ENCODE assay signal across 14 cellular contexts in genomic region chr4:143286058-143286457, GRCh38. TPM values are rescaled to one million over a fixed set of nuclear protein-coding genes. Genes with fewer than 3 reads are reported as not detected.
DNase-seq lines count a peak whose midpoint lies in the region; ATAC-seq and TF ChIP-seq lines count a peak whose summit lies in the region.
"Had no signal": no experiment of that assay in that cellular context is flagged by ENCODE, and none has a peak within 500 bp of the region (broad histone marks: within the 10 kb centered on the region; RNA-seq: fewer than 3 reads in every experiment).

No MANE protein-coding gene starts in this region.

- no peak for DNase-seq in brain microvascular endothelial cell
- DNase-seq in left cardiac atrium = no peak
- no peak for DNase-seq in uterus
- DNase-seq in stimulated activated CD4-positive, alpha-beta T cell treated with anti-CD3 and anti-CD28 coated beads, Interleukin-4, amount 100 ng/mL, for 1 hour = no peak
- no peak for DNase-seq in NCI-H2227 (lab: John Stamatoyannopoulos, UW; ENCODE audit: unreplicated experiment)
- no peak for DNase-seq in PC-3
- DNase-seq: activated CD4-positive, alpha-beta T cell treated with anti-CD3 and anti-CD28 coated beads for 1 hour; activated CD8-positive, alpha-beta memory T cell treated with anti-CD3 and anti-CD28 coated beads, Interleukin-2, amount 50 U/mL, for 48 hours; activated naive CD8-positive, alpha-beta T cell treated with anti-CD3 and anti-CD28 coated beads for 36 hours; cerebellar nuclear complex; NCI-H1436; NCI-H510A treated with DMSO at 0.1 percent for 48 hours had no signal

- no peaks in the 10 kb centered on the region for H3K9me2 ChIP-seq in PC-3 (replicated peaks; ENCODE audit: low read length)

- H3K27ac ChIP-seq in brain microvascular endothelial cell = peak overlapping the region; percentile 74
- H3K27ac ChIP-seq in parathyroid adenoma = peak overlapping the region; percentile 47
- H3K27ac ChIP-seq in uterus = peak overlapping the region; percentile 77 to 84
- H3K27ac ChIP-seq in PC-3 (ENCODE audit: low read length) = no peak overlapping the region
- H3K27ac ChIP-seq: C4-2B had no signal

- H4K20me1 ChIP-seq in PC-3 (ENCODE audit: low read length) = no peaks in the 10 kb centered on the region

- H3K4me3 ChIP-seq in brain microvascular endothelial cell (ENCODE audit: low read depth, low read length) (no peak overlapping the region), parathyroid adenoma (ENCODE audit: low read depth, low read length) (no peak overlapping the region), uterus (no peak overlapping the region), PC-3 (ENCODE audit: low read length) (no peak overlapping the region)

- H3K36me3 ChIP-seq in brain microvascular endothelial cell (replicated peaks) (no peaks in the 10 kb centered on the region), parathyroid adenoma (ENCODE audit: control insufficient read depth, insufficient read depth, low read length) (no peaks in the 10 kb centered on the region), uterus (no peaks in the 10 kb centered on the region), PC-3 (ENCODE audit: low read depth, low read length) (no peaks in the 10 kb centered on the region)

- intact Hi-C loops in left cardiac atrium (cut with DNase I) (no loop called here), uterus (cut with DNase I; ENCODE audit: low total_unique reads) (no loop called here), PC-3 (cut with micrococcal nuclease) (no loop called here)

- in situ Hi-C loops in brain microvascular endothelial cell (cut with HindIII; ENCODE audit: low pct_ligation_motif_present, low sequenced_read_pairs) = no loop called here

- H3K9ac ChIP-seq in parathyroid adenoma (no peak overlapping the region), PC-3 (ENCODE audit: low read length) (no peak overlapping the region)

- no peaks in the 10 kb centered on the region for H3F3A ChIP-seq in PC-3 (ENCODE audit: low read length, unreplicated experiment)

- H2AFZ ChIP-seq in parathyroid adenoma = no peak overlapping the region
- H2AFZ ChIP-seq in PC-3 (ENCODE audit: low read length) = no peak overlapping the region

- no TSS peak for BruUV-seq in PC-3 (replicated peaks; lab: Mats Ljungman, UMichigan)

- TF ChIP-seq CTCF in brain microvascular endothelial cell (IDR thresholded peaks at IDR 0.05; ENCODE audit: low read depth, low read length, missing control alignments) = no peak
- no peak for TF ChIP-seq CTCF in parathyroid adenoma (IDR thresholded peaks at IDR 0.05)
- no peak for TF ChIP-seq CTCF in uterus (IDR thresholded peaks at IDR 0.05)
- TF ChIP-seq CTCF in PC-3 (conservative IDR thresholded peaks at IDR 0.05; ENCODE audit: low read depth, low read length) = no peak

- H3K27me3 ChIP-seq in brain microvascular endothelial cell (replicated peaks) (no peaks in the 10 kb centered on the region), parathyroid adenoma (ENCODE audit: control insufficient read depth, insufficient read depth, low read length) (no peaks in the 10 kb centered on the region), uterus (no peaks in the 10 kb centered on the region), PC-3 (ENCODE audit: low read length) (no peaks in the 10 kb centered on the region)

- H3K4me1 ChIP-seq in parathyroid adenoma = no peaks in the 10 kb centered on the region
- no peaks in the 10 kb centered on the region for H3K4me1 ChIP-seq in uterus
- H3K4me1 ChIP-seq in PC-3 (ENCODE audit: insufficient read depth, low read length) = no peaks in the 10 kb centered on the region

- TF ChIP-seq POLR2A in uterus (IDR thresholded peaks at IDR 0.05) = no peak

- H3K9me3 ChIP-seq in parathyroid adenoma (ENCODE audit: control insufficient read depth, low read length) = no peaks in the 10 kb centered on the region
- H3K9me3 ChIP-seq in uterus = no peaks in the 10 kb centered on the region
- H3K9me3 ChIP-seq in PC-3 (ENCODE audit: low read length) = no peaks in the 10 kb centered on the region

- H3K79me2 ChIP-seq in parathyroid adenoma (no peaks in the 10 kb centered on the region), PC-3 (ENCODE audit: low read length) (no peaks in the 10 kb centered on the region)

- CTCF ChIA-PET in PC-3 (lab: Charles Lee) = no interaction called here

- POLR2A ChIA-PET in PC-3 (lab: Charles Lee; ENCODE audit: unreplicated experiment) = no interaction called here

- ATAC-seq in left cardiac atrium (peak; percentile 28 to 72), PC-3 (no peak)

- H3K4me2 ChIP-seq in parathyroid adenoma (ENCODE audit: low read length) (no peak overlapping the region), PC-3 (ENCODE audit: low read length) (no peak overlapping the region)

RNA-seq across cellular contexts. Expression of gene GAB1, which starts 50.6 kb away (rescaled TPM):
- total RNA-seq in left cardiac atrium = 10 to 100 TPM; 35.4 to 55.7 TPM
- total RNA-seq in uterus = 10 to 100 TPM; 50.4 to 65.3 (median 63.7) TPM
- total RNA-seq in PC-3 (2014; rRNA removed) = 3.3 and 4.9 TPM in 2 replicates
